Comparison of ENCODE assay signal across 18 cellular contexts in the genomic region with DNA sequence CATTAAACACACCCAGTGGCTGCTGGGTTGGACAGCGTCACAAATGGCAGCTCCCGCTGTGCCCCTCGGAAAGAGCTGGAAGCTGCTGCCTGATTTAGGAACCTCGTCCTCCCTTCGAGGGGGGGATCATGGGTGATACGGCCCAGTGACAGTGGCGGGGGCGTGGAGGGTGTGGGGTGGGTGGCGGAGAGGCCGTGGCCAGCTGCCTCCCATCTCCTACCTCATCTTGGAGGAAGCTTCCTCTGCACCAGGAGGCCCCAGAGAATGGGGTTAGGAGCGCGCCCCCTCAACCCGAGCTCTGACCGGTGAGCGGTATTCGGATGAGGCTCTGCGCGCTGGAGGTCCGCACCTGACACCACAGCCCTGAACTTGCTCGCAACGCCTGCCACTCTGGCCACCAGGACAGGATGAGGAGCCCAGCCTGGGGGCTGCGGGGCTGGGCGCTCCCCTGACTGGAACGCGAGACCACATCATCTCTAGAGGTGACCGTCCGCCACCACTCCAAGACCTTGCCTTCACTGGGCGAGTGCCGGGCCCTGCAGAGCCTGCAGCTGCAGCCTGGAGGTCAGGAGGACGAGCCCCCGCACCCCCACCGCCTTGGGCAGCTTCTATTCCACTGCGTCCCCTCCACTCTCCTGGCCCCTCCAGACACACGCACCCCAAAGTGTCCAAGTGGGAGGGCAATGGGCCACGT.
DNase-seq lines count a peak whose midpoint lies in the region; ATAC-seq and TF ChIP-seq lines count a peak whose summit lies in the region.
"Had no signal": no experiment of that assay in that cellular context is flagged by ENCODE, and none has a peak within 500 bp of the region (broad histone marks: within the 10 kb centered on the region; RNA-seq: fewer than 3 reads in every experiment).

No MANE protein-coding gene starts in this region.

- no peak overlapping the region for H3K4me2 ChIP-seq in neuronal stem cell (ENCODE audit: insufficient read depth, low read length, poor library complexity, severe bottlenecking)
- H3K4me2 ChIP-seq: A549; BLaER1 treated with 17β-estradiol and CSF1 and Interleukin-3, amounts not matched to agents 10 nM and 100 nM had no signal

- no peak overlapping the region for H4K8ac ChIP-seq in neuronal stem cell (ENCODE audit: low read depth, low read length)

- H2BK12ac ChIP-seq in neuronal stem cell (ENCODE audit: low read length): no peak overlapping the region

- H3K79me1 ChIP-seq in neuronal stem cell (ENCODE audit: low read depth, low read length): peaks cover 2% of the 10 kb centered on the region

- H2BK5ac ChIP-seq in neuronal stem cell (ENCODE audit: low read length): peak overlapping the region; percentile 13

- no peak overlapping the region for H4K91ac ChIP-seq in neuronal stem cell (ENCODE audit: low read depth, low read length, poor library complexity)

- peak overlapping the region; percentile 24 for H3K9ac ChIP-seq in neuronal stem cell (ENCODE audit: low read depth, low read length, poor library complexity)
- H3K9ac ChIP-seq: BLaER1 treated with 17β-estradiol and CSF1 and Interleukin-3, amounts not matched to agents 10 nM and 100 nM had no signal

- no peaks in the 10 kb centered on the region for H3K36me3 Mint-ChIP-seq in progenitor cell of endocrine pancreas (ENCODE audit: insufficient read depth)
- no peaks in the 10 kb centered on the region for H3K36me3 Mint-ChIP-seq in activated T-cell treated with anti-CD3 and anti-CD28 coated beads, Interleukin-2, amount 50 U/mL, for 72 hours (ENCODE audit: insufficient read depth in 2 of 2)
- H3K36me3 Mint-ChIP-seq: CD8-positive, alpha-beta T cell had no signal

- WGBS in neuronal stem cell (ENCODE audit: extremely low coverage in 2 of 2, insufficient read length in 2 of 2, insufficient replicate concordance in 1 of 2), 2 donors: no CpG with 5 or more reads among the region's 35 CpGs

- H3K9me3 Mint-ChIP-seq in progenitor cell of endocrine pancreas (ENCODE audit: low read depth): no peaks in the 10 kb centered on the region
- no peaks in the 10 kb centered on the region for H3K9me3 Mint-ChIP-seq in activated T-cell treated with anti-CD3 and anti-CD28 coated beads, Interleukin-2, amount 50 U/mL, for 72 hours
- H3K9me3 Mint-ChIP-seq: CD4-positive, alpha-beta T cell; CD8-positive, alpha-beta T cell had no signal

- H3K27me3 Mint-ChIP-seq in progenitor cell of endocrine pancreas: no peaks in the 10 kb centered on the region
- no peaks in the 10 kb centered on the region for H3K27me3 Mint-ChIP-seq in activated T-cell treated with anti-CD3 and anti-CD28 coated beads, Interleukin-2, amount 50 U/mL, for 72 hours (ENCODE audit: low read depth)
- H3K27me3 Mint-ChIP-seq: CD4-positive, alpha-beta T cell had no signal

- no peak overlapping the region for H2AFZ ChIP-seq in neuronal stem cell (ENCODE audit: low read length)

- no peak overlapping the region for H3K27ac ChIP-seq in neuronal stem cell (replicated peaks; ENCODE audit: low read length)
- H3K27ac ChIP-seq: 22Rv1; A549; BLaER1 treated with 17β-estradiol and CSF1 and Interleukin-3, amounts not matched to agents 10 nM and 100 nM; C4-2B had no signal

- no peak overlapping the region for H2BK15ac ChIP-seq in neuronal stem cell (ENCODE audit: low read length)

- no peak overlapping the region for H2AK5ac ChIP-seq in neuronal stem cell (ENCODE audit: low read depth, low read length)

- H3K4ac ChIP-seq in neuronal stem cell (ENCODE audit: low read length): no peak overlapping the region

- TF ChIP-seq EP300 in Ishikawa (IDR thresholded peaks at IDR 0.05; ENCODE audit: borderline replicate concordance): no peak

- no peaks in the 10 kb centered on the region for H3K9me3 ChIP-seq in neuronal stem cell (replicated peaks in 1 of 2; ENCODE audit: control insufficient read depth in 2 of 2, insufficient read depth in 1 of 2, low read depth in 1 of 2, low read length in 2 of 2)
- H3K9me3 ChIP-seq: A549; BLaER1 treated with 17β-estradiol and CSF1 and Interleukin-3, amounts not matched to agents 10 nM and 100 nM; Caco-2 had no signal

- no peaks in the 10 kb centered on the region for H3K4me1 Mint-ChIP-seq in progenitor cell of endocrine pancreas (ENCODE audit: low read depth)
- peaks cover 14% of the 10 kb centered on the region for H3K4me1 Mint-ChIP-seq in activated T-cell treated with anti-CD3 and anti-CD28 coated beads, Interleukin-2, amount 50 U/mL, for 72 hours (ENCODE audit: low read depth)

- H3K4me3 ChIP-seq in neuronal stem cell (ENCODE audit: low read length in 2 of 2): no peak overlapping the region
- H3K4me3 ChIP-seq: A549; BLaER1 treated with 17β-estradiol and CSF1 and Interleukin-3, amounts not matched to agents 10 nM and 100 nM had no signal

- no peak overlapping the region for H2BK120ac ChIP-seq in neuronal stem cell (ENCODE audit: low read depth, low read length)

- H3K23ac ChIP-seq in neuronal stem cell (ENCODE audit: low read depth, low read length, poor library complexity): peak overlapping the region; percentile 90

- peak overlapping the region; percentile 16 for H3K27ac Mint-ChIP-seq in progenitor cell of endocrine pancreas
- no peak overlapping the region for H3K27ac Mint-ChIP-seq in activated T-cell treated with anti-CD3 and anti-CD28 coated beads, Interleukin-2, amount 50 U/mL, for 72 hours
- H3K27ac Mint-ChIP-seq: B cell; CD4-positive, alpha-beta T cell; CD8-positive, alpha-beta T cell had no signal

- peak overlapping the region; percentile 31 for H3K14ac ChIP-seq in neuronal stem cell (ENCODE audit: low read length)

- no peaks in the 10 kb centered on the region for H3K27me3 ChIP-seq in neuronal stem cell (ENCODE audit: control insufficient read depth in 3 of 3, insufficient read depth in 3 of 3, low read depth in 1 of 3, low read length in 3 of 3)
- H3K27me3 ChIP-seq: BLaER1 treated with 17β-estradiol and CSF1 and Interleukin-3, amounts not matched to agents 10 nM and 100 nM had no signal

- H3K4me3 Mint-ChIP-seq in progenitor cell of endocrine pancreas (ENCODE audit: low read depth): no peak overlapping the region
- no peak overlapping the region for H3K4me3 Mint-ChIP-seq in activated T-cell treated with anti-CD3 and anti-CD28 coated beads, Interleukin-2, amount 50 U/mL, for 72 hours
- H3K4me3 Mint-ChIP-seq: B cell; CD4-positive, alpha-beta T cell; CD8-positive, alpha-beta T cell had no signal

- no peaks in the 10 kb centered on the region for H3K4me1 ChIP-seq in neuronal stem cell (ENCODE audit: control insufficient read depth in 2 of 2, insufficient read depth in 1 of 2, low read depth in 1 of 2, low read length in 2 of 2)
- H3K4me1 ChIP-seq: A549, Caco-2 had no signal

- DNase-seq in neuronal stem cell (ENCODE audit: low spot score) (no peak), progenitor cell of endocrine pancreas (ENCODE audit: low spot score, unreplicated experiment) (no peak)
- DNase-seq in activated T-cell treated with anti-CD3 and anti-CD28 coated beads, Interleukin-2, amount 50 U/mL, for 72 hours: no peak
- DNase-seq: AML-193; Caco-2; Calu3; CD4-positive, alpha-beta T cell; CD8-positive, alpha-beta T cell; DMS79 treated with DMSO at 0.1 percent for 48 hours; GF-D8 had no signal

- no peak for TF ChIP-seq RAD21 in Ishikawa (IDR thresholded peaks at IDR 0.05; ENCODE audit: low read depth)

- no peak for ATAC-seq in activated T-cell treated with anti-CD3 and anti-CD28 coated beads, Interleukin-2, amount 50 U/mL, for 72 hours (replicated peaks in 1 of 2)
- ATAC-seq in GM18511 (IDR thresholded peaks at IDR 0.05; ENCODE audit: unreplicated experiment) (no peak), GM21717 (IDR thresholded peaks at IDR 0.05; ENCODE audit: unreplicated experiment) (no peak)
- ATAC-seq: A549; CD8-positive, alpha-beta T cell had no signal

- H3K36me3 ChIP-seq in neuronal stem cell (replicated peaks in 1 of 2; ENCODE audit: control insufficient read depth in 2 of 2, insufficient read depth in 2 of 2, low read length in 2 of 2): peaks cover 0 to 4% of the 10 kb centered on the region in 2 donors
- H3K36me3 ChIP-seq: BLaER1 treated with 17β-estradiol and CSF1 and Interleukin-3, amounts not matched to agents 10 nM and 100 nM had no signal

- TF ChIP-seq CTCF in progenitor cell of endocrine pancreas (IDR thresholded peaks at IDR 0.05; ENCODE audit: unreplicated experiment): no peak

- H3K18ac ChIP-seq in neuronal stem cell (ENCODE audit: low read length): no peak overlapping the region

TF ChIP-seq in Ishikawa, 13 proteins besides CTCF, POLR2A, EP300 and RAD21:
- TF ChIP-seq CREB1 (IDR thresholded peaks at IDR 0.05; ENCODE audit: low read depth): no peak
- TF ChIP-seq, protein P1, sequence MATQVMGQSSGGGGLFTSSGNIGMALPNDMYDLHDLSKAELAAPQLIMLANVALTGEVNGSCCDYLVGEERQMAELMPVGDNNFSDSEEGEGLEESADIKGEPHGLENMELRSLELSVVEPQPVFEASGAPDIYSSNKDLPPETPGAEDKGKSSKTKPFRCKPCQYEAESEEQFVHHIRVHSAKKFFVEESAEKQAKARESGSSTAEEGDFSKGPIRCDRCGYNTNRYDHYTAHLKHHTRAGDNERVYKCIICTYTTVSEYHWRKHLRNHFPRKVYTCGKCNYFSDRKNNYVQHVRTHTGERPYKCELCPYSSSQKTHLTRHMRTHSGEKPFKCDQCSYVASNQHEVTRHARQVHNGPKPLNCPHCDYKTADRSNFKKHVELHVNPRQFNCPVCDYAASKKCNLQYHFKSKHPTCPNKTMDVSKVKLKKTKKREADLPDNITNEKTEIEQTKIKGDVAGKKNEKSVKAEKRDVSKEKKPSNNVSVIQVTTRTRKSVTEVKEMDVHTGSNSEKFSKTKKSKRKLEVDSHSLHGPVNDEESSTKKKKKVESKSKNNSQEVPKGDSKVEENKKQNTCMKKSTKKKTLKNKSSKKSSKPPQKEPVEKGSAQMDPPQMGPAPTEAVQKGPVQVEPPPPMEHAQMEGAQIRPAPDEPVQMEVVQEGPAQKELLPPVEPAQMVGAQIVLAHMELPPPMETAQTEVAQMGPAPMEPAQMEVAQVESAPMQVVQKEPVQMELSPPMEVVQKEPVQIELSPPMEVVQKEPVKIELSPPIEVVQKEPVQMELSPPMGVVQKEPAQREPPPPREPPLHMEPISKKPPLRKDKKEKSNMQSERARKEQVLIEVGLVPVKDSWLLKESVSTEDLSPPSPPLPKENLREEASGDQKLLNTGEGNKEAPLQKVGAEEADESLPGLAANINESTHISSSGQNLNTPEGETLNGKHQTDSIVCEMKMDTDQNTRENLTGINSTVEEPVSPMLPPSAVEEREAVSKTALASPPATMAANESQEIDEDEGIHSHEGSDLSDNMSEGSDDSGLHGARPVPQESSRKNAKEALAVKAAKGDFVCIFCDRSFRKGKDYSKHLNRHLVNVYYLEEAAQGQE (IDR thresholded peaks at IDR 0.05; ENCODE audit: low read depth): peak; percentile 53
